Comparison of ENCODE assay signal across 16 cellular contexts in the genomic region with DNA sequence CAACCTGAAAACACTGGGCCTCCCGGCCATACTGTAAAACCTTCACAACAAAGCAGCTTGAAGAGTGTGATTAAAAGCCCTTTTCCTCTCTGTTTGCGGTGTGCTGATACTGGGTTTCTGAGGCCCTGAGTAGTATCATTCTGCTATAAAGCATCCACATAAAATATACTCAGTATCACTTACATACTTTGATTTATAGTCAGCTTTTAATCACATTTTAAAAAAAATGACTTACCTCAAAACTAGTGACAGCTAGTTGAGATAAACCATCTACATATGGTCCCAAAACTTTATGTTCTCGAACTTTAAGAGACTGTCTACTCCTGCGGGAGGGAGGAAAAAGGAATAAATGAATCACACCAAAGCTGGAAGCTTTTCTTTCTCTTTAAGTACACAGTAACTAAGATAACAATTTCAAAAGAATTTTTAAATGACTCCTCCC.
A peak's percentile ranks its signal among the peaks of the same experiment; 100 is the strongest.
DNase-seq lines count a peak whose midpoint lies in the region; FAIRE-seq and TF ChIP-seq lines count a peak whose summit lies in the region.
"Had no signal": no experiment of that assay in that cellular context is flagged by ENCODE, and none has a peak within 500 bp of the region (broad histone marks: within the 10 kb centered on the region; RNA-seq: fewer than 3 reads in every experiment).

No MANE protein-coding gene starts in this region.

- TF ChIP-seq POLR2A in GM12892 (IDR thresholded peaks at IDR 0.05; ENCODE audit: low read depth, low read length) = no peak
- no peak for TF ChIP-seq POLR2A in tibial nerve (IDR thresholded peaks at IDR 0.05)

- peaks cover 0 to 3% (median 0%) of the 10 kb centered on the region in 5 donors for H3K9me3 Mint-ChIP-seq in CD8-positive, alpha-beta memory T cell
- H3K9me3 Mint-ChIP-seq: naive thymus-derived CD4-positive, alpha-beta T cell had no signal

- no peak overlapping the region for H3K27ac Mint-ChIP-seq in CD8-positive, alpha-beta memory T cell
- H3K27ac Mint-ChIP-seq: naive thymus-derived CD4-positive, alpha-beta T cell had no signal

- CTCF ChIA-PET in CD8-positive, alpha-beta memory T cell (lab: Charles Lee) = no interaction called here

- no peak for DNase-seq in MM.1S
- DNase-seq in coronary artery (ENCODE audit: low spot score) = no peak
- DNase-seq in lung microvascular endothelial cell (ENCODE audit: low read depth in 2 of 2) = peak; percentile 52 to 57
- no peak for DNase-seq in GM12892 (ENCODE audit: insufficient read length)
- DNase-seq in tibial nerve (ENCODE audit: low spot score in 2 of 2) = no peak
- no peak for DNase-seq in CD8-positive, alpha-beta memory T cell
- DNase-seq in stimulated activated CD4-positive, alpha-beta T cell treated with anti-CD3 and anti-CD28 coated beads, Interleukin-12 subunit alpha, Interleukin-12 subunit beta, amount 100 ng/mL, for 4 hours = no peak
- DNase-seq: activated naive CD4-positive, alpha-beta T cell treated with Interleukin-2 at 50 U/mL for 16 hours; DND-41; GOT3; left ventricle myocardium inferior; naive thymus-derived CD4-positive, alpha-beta T cell; NCI-H2081 treated with DMSO at 0.1 percent for 48 hours; T-helper 1 cell had no signal

- no peak for FAIRE-seq in GM12892 (lab: Jason Lieb, UNC)

- no peaks in the 10 kb centered on the region for H3K36me3 Mint-ChIP-seq in CD8-positive, alpha-beta memory T cell
- H3K36me3 Mint-ChIP-seq: naive thymus-derived CD4-positive, alpha-beta T cell had no signal

- no peaks in the 10 kb centered on the region for H3K9me2 ChIP-seq in MM.1S (replicated peaks; ENCODE audit: insufficient read depth, low read length)

- no peaks in the 10 kb centered on the region for H3K79me2 ChIP-seq in MM.1S (ENCODE audit: low read length)

- no peaks in the 10 kb centered on the region for H3K4me1 Mint-ChIP-seq in CD8-positive, alpha-beta memory T cell

- TF ChIP-seq CTCF in MM.1S (IDR thresholded peaks at IDR 0.05; ENCODE audit: low read length) = no peak
- no peak for TF ChIP-seq CTCF in coronary artery (IDR thresholded peaks at IDR 0.05)
- TF ChIP-seq CTCF in tibial nerve (IDR thresholded peaks at IDR 0.05) = no peak

- no peak overlapping the region for H3K9ac ChIP-seq in MM.1S (ENCODE audit: low read length)

- no peak overlapping the region for H2AFZ ChIP-seq in MM.1S (ENCODE audit: low read length)

- WGBS in tibial nerve, 2 donors = 69 to 72% methylated on average over 4 of the region's 4 CpGs

- no peak overlapping the region for H3K4me3 Mint-ChIP-seq in CD8-positive, alpha-beta memory T cell
- H3K4me3 Mint-ChIP-seq: naive thymus-derived CD4-positive, alpha-beta T cell had no signal

- H3K27me3 ChIP-seq in MM.1S (replicated peaks; ENCODE audit: insufficient read depth, low read length) (no peaks in the 10 kb centered on the region), tibial nerve (no peaks in the 10 kb centered on the region)
- no peaks in the 10 kb centered on the region for H3K27me3 ChIP-seq in CD8-positive, alpha-beta memory T cell (ENCODE audit: insufficient read depth, low read length, poor library complexity, severe bottlenecking)
- H3K27me3 ChIP-seq: MG63 had no signal

- H3K27ac ChIP-seq in MM.1S (ENCODE audit: low read length) (0 out of 2 replicates have a peak overlapping the region, but pooled peaks have one; percentile 4), coronary artery (peak overlapping the region; percentile 19 to 78), tibial nerve (no peak overlapping the region)
- H3K27ac ChIP-seq in CD8-positive, alpha-beta memory T cell (ENCODE audit: low read depth, low read length) = no peak overlapping the region
- H3K27ac ChIP-seq: left ventricle myocardium inferior, prostate gland had no signal

- peaks cover 21% of the 10 kb centered on the region for H3K4me1 ChIP-seq in MM.1S (ENCODE audit: low read length)
- H3K4me1 ChIP-seq in tibial nerve = no peaks in the 10 kb centered on the region
- H3K4me1 ChIP-seq in CD8-positive, alpha-beta memory T cell (ENCODE audit: insufficient read depth, low read length) = no peaks in the 10 kb centered on the region

- H3K4me2 ChIP-seq in MM.1S (ENCODE audit: low read depth, low read length) = peak overlapping the region; percentile 64

- POLR2A ChIA-PET in CD8-positive, alpha-beta memory T cell (lab: Charles Lee) = no interaction called here

- peaks cover 8 to 14% of the 10 kb centered on the region in 2 donors for H3K27me3 Mint-ChIP-seq in CD8-positive, alpha-beta memory T cell

- H3K4me3 ChIP-seq in MM.1S (ENCODE audit: low read length) (no peak overlapping the region), coronary artery (peak overlapping the region; percentile 19), tibial nerve (no peak overlapping the region)
- no peak overlapping the region for H3K4me3 ChIP-seq in CD8-positive, alpha-beta memory T cell (ENCODE audit: low read length)
- H3K4me3 ChIP-seq: left ventricle myocardium inferior, MG63, prostate gland had no signal

- no peaks in the 10 kb centered on the region for H4K20me1 ChIP-seq in MM.1S (ENCODE audit: insufficient read depth, low read length)

- no peaks in the 10 kb centered on the region for H3K9me3 ChIP-seq in MM.1S (replicated peaks; ENCODE audit: insufficient read depth, low read length)
- H3K9me3 ChIP-seq in tibial nerve = no peaks in the 10 kb centered on the region
- H3K9me3 ChIP-seq in CD8-positive, alpha-beta memory T cell (ENCODE audit: low read length) = no peaks in the 10 kb centered on the region
- H3K9me3 ChIP-seq: left ventricle myocardium inferior, MG63, prostate gland had no signal

- no peaks in the 10 kb centered on the region; the same call in 1 of the 2 replicates for H3F3A ChIP-seq in MM.1S (ENCODE audit: insufficient read depth, low read length)

- no peak for TF ChIP-seq EP300 in tibial nerve (IDR thresholded peaks at IDR 0.05)

- H3K36me3 ChIP-seq in MM.1S (replicated peaks; ENCODE audit: insufficient read depth, low read length) = no peaks in the 10 kb centered on the region
- H3K36me3 ChIP-seq in tibial nerve = peaks cover 0 to 49% (median 0%) of the 10 kb centered on the region in 3 donors
- no peaks in the 10 kb centered on the region for H3K36me3 ChIP-seq in CD8-positive, alpha-beta memory T cell (ENCODE audit: insufficient read depth, low read length)
- H3K36me3 ChIP-seq: prostate gland had no signal

Comparison
In these comparisons a context has a peak if more than half of its experiments do, and no peak if none do; other contexts are left out.
1. DNase-seq: peak in lung microvascular endothelial cell (2 of 2); none in MM.1S (single experiment), coronary artery (single experiment), GM12892 (single experiment), tibial nerve (0 of 2), CD8-positive, alpha-beta memory T cell (0 of 5) and stimulated activated CD4-positive, alpha-beta T cell treated with anti-CD3 and anti-CD28 coated beads, Interleukin-12 subunit alpha, Interleukin-12 subunit beta, amount 100 ng/mL, for 4 hours (single experiment).
2. H3K27ac ChIP-seq: peak in MM.1S (single experiment) and coronary artery (2 of 2); none in tibial nerve (0 of 4) and CD8-positive, alpha-beta memory T cell (single experiment).